Comparison of ENCODE assay signal across 7 cellular contexts in genomic region chr4:102889866-102890265, GRCh38. TPM values are rescaled to one million over a fixed set of nuclear protein-coding genes. Genes with fewer than 3 reads are reported as not detected.
DNase-seq lines count a peak whose midpoint lies in the region; TF ChIP-seq lines count a peak whose summit lies in the region.
"Not testable (repeated sequence)": the region's sequence is repeated elsewhere in the genome, so short reads cannot be mapped to it uniquely, and the experiment has no call there.

No MANE protein-coding gene starts in this region.

- H3K36me3 Mint-ChIP-seq in activated T-cell treated with anti-CD3 and anti-CD28 coated beads, Interleukin-2, amount 50 U/mL, for 24 hours (ENCODE audit: low read depth), result peaks cover 22% of the 10 kb centered on the region

- not testable (repeated sequence) for H3K9me2 ChIP-seq in PC-9 (ENCODE audit: insufficient read depth)

- not testable (repeated sequence) for TF ChIP-seq CTCF in PC-9 (conservative IDR thresholded peaks at IDR 0.05)

- not testable (repeated sequence) for H3K4me3 Mint-ChIP-seq in activated T-cell treated with anti-CD3 and anti-CD28 coated beads, Interleukin-2, amount 50 U/mL, for 24 hours

- not testable (repeated sequence) for H3K9me3 ChIP-seq in PC-9 (ENCODE audit: insufficient read depth, low read depth); endocrine pancreas (ENCODE audit: control insufficient read depth, low read length)

- H3K9ac ChIP-seq in endocrine pancreas (ENCODE audit: control insufficient read depth, insufficient read depth, low read length), result not testable (repeated sequence)

- H3K9me3 Mint-ChIP-seq in activated T-cell treated with anti-CD3 and anti-CD28 coated beads, Interleukin-2, amount 50 U/mL, for 24 hours, result not testable (repeated sequence)

- not testable (repeated sequence) for BruUV-seq in PC-9 (replicated peaks; lab: Mats Ljungman, UMichigan)

- intact Hi-C loops in PC-9 (cut with micrococcal nuclease; ENCODE audit: unreplicated experiment), result not testable (repeated sequence)

- POLR2A ChIA-PET in PC-9 (lab: Charles Lee; ENCODE audit: unreplicated experiment), result not testable (repeated sequence)

- H3K27ac ChIP-seq in PC-9, result peak overlapping the region; percentile 64

- H3K4me1 ChIP-seq in PC-9 (replicated peaks; ENCODE audit: insufficient read depth), result peaks cover 15% of the 10 kb centered on the region
- not testable (repeated sequence) for H3K4me1 ChIP-seq in endocrine pancreas (ENCODE audit: control insufficient read depth, insufficient read depth, low read length)

- H3K79me2 ChIP-seq in PC-9 (ENCODE audit: low read depth), result not testable (repeated sequence)

- H4K20me1 ChIP-seq in PC-9 (ENCODE audit: insufficient read depth), result not testable (repeated sequence)

- not testable (repeated sequence) for H3K4me3 ChIP-seq in PC-9
- H3K4me3 ChIP-seq in endocrine pancreas (ENCODE audit: control insufficient read depth, insufficient read depth, low read length), result peak overlapping the region; percentile 42

- peak; percentile 12 for DNase-seq in LoVo (ENCODE audit: low spot score)
- DNase-seq in PC-9, result peak in 1 of 2 experiments; percentile 88
- not testable (repeated sequence) for DNase-seq in activated T-cell treated with anti-CD3 and anti-CD28 coated beads, Interleukin-2, amount 50 U/mL, for 24 hours
- DNase-seq in astrocyte of the hippocampus (ENCODE audit: low read depth, low spot score), result peak; percentile 28
- DNase-seq in glomerular visceral epithelial cell (ENCODE audit: extremely low spot score), result peak; percentile 30
- DNase-seq in renal cortical epithelial cell (ENCODE audit: low read depth), result peak; percentile 98

- CTCF ChIA-PET in PC-9 (lab: Charles Lee), result not testable (repeated sequence)

- peaks cover 20% of the 10 kb centered on the region for H3K4me1 Mint-ChIP-seq in activated T-cell treated with anti-CD3 and anti-CD28 coated beads, Interleukin-2, amount 50 U/mL, for 24 hours (ENCODE audit: low read depth)

- H3F3A ChIP-seq in PC-9 (ENCODE audit: insufficient read depth, low read depth), result not testable (repeated sequence)

- peak overlapping the region; percentile 38; the same call in 1 of the 2 replicates for H3K4me2 ChIP-seq in PC-9

- H3K36me3 ChIP-seq in PC-9 (ENCODE audit: low read depth); endocrine pancreas (ENCODE audit: control insufficient read depth, insufficient read depth, low read length): not testable (repeated sequence)

- H2AFZ ChIP-seq in PC-9, result not testable (repeated sequence)

- not testable (repeated sequence) for H3K27me3 ChIP-seq in PC-9 (ENCODE audit: insufficient read depth, low read depth); endocrine pancreas (ENCODE audit: control insufficient read depth, insufficient read depth, low read length)

- H3K27me3 Mint-ChIP-seq in activated T-cell treated with anti-CD3 and anti-CD28 coated beads, Interleukin-2, amount 50 U/mL, for 24 hours, result not testable (repeated sequence)

- H3K27ac Mint-ChIP-seq in activated T-cell treated with anti-CD3 and anti-CD28 coated beads, Interleukin-2, amount 50 U/mL, for 24 hours, result peak overlapping the region; percentile 8

RNA-seq across cellular contexts. Expression of gene CISD2, which starts 21.1 kb away (rescaled TPM):
- total RNA-seq in PC-9 (2021), result 23.1 and 26.9 TPM in 2 replicates
- total RNA-seq in renal cortical epithelial cell, result 32.8 and 38.6 TPM in 2 replicates
